ENCODE assay signal across 11 cellular contexts in genomic region chr14:58848365-58848764, GRCh38.
"Had no signal": no experiment of that assay in that cellular context is flagged by ENCODE, and none has a peak within 500 bp of the region (broad histone marks: within the 10 kb centered on the region; RNA-seq: fewer than 3 reads in every experiment).

No MANE protein-coding gene starts in this region.

- H3K9me3 ChIP-seq: HAP-1 had no signal

- FAIRE-seq: H1, H54 had no signal

- DNase-seq: GM23248, GOT3, H7, H9, HCEC 1CT, HFFc6 had no signal

- H3K27ac ChIP-seq: GM23248 had no signal

- H3K4me3 Mint-ChIP-seq: GM23338, H9, HFFc6 had no signal

- H3K27ac Mint-ChIP-seq: GM23338, H9, HFFc6 had no signal

- H3K4me3 ChIP-seq: GM23248, GM23338, HAP-1 had no signal

- H3K4me1 ChIP-seq: HAP-1 had no signal

- H3K9me3 Mint-ChIP-seq: GM23338, H9, HFFc6 had no signal

- H3K36me3 ChIP-seq: HAP-1 had no signal

- ATAC-seq: GM23338, HCT116 had no signal

- H3K4me2 ChIP-seq: GM23338 had no signal
